Comparison of ENCODE assay signal across 8 cellular contexts in the genomic region with DNA sequence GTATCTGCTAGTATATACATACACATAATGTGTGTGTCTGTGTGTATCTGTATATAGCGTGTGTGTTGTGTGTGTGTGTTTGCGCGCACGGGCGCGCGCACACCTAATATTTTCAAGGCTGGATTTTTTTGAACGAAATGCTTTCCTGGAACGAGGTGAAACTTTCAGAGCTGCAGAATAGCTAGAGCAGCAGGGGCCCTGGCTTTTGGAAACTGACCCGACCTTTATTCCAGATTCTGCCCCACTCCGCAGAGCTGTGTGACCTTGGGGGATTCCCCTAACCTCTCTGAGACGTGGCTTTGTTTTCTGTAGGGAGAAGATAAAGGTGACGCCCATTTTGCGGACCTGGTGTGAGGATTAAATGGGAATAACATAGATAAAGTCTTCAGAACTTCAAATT. TPM values are rescaled to one million over a fixed set of nuclear protein-coding genes. Genes with fewer than 3 reads are reported as not detected.
DNase-seq lines count a peak whose midpoint lies in the region; ATAC-seq and TF ChIP-seq lines count a peak whose summit lies in the region.

No MANE protein-coding gene starts in this region.

- peak overlapping the region; percentile 34 to 89 (median 86) for H3K27ac ChIP-seq in heart right ventricle

- intact Hi-C loops in heart right ventricle (cut with DNase I) (loop anchor here in 3 of 10 donors (5.0 to 10.0 kb wide), 3 partner anchors 156 to 508 kb away; no protein-coding TSS in a partner anchor), sciatic nerve (cut with DNase I) (no loop called here)

- H3K9me3 ChIP-seq in heart right ventricle = no peaks in the 10 kb centered on the region

- TF ChIP-seq CTCF in heart right ventricle (IDR thresholded peaks at IDR 0.05) = no peak

- peak overlapping the region; percentile 95 for H3K27ac Mint-ChIP-seq in activated T-cell treated with anti-CD3 and anti-CD28 coated beads, Interleukin-2, amount 50 U/mL, for 24 hours

- H3K4me3 ChIP-seq in heart right ventricle = peak overlapping the region; percentile 54 to 81 (median 72)

- DNase-seq in activated T-cell treated with anti-CD3 and anti-CD28 coated beads, Interleukin-2, amount 50 U/mL, for 24 hours = no peak
- DNase-seq in activated T-cell treated with anti-CD3 and anti-CD28 coated beads for 4 hours = no peak
- peak; percentile 8 for DNase-seq in activated T-cell treated with anti-CD3 and anti-CD28 coated beads, Interleukin-2, amount 50 U/mL, for 4 hours
- no peak for DNase-seq in heart right ventricle
- DNase-seq in sciatic nerve (ENCODE audit: low spot score) = no peak
- DNase-seq in NCI-H2081 treated with DMSO at 0.1 percent for 48 hours (lab: John Stamatoyannopoulos, UW) = no peak

- no peaks in the 10 kb centered on the region for H3K27me3 Mint-ChIP-seq in activated T-cell treated with anti-CD3 and anti-CD28 coated beads, Interleukin-2, amount 50 U/mL, for 24 hours
- H3K27me3 Mint-ChIP-seq in activated T-cell treated with anti-CD3 and anti-CD28 coated beads, Interleukin-2, amount 50 U/mL, for 4 hours (ENCODE audit: low read depth) = no peaks in the 10 kb centered on the region

- ATAC-seq in HG03442 (IDR thresholded peaks at IDR 0.05; ENCODE audit: unreplicated experiment) (peak; percentile 25), heart right ventricle (peak in 6 of 8 donors; percentile 9 to 30 (median 22)), sciatic nerve (peak; percentile 27), HG03342 (IDR thresholded peaks at IDR 0.05; ENCODE audit: unreplicated experiment) (no peak)
- peak; percentile 17 to 28 for ATAC-seq in activated T-cell treated with anti-CD3 and anti-CD28 coated beads, Interleukin-2, amount 50 U/mL, for 4 hours

- peaks cover 26% of the 10 kb centered on the region for H3K4me1 Mint-ChIP-seq in activated T-cell treated with anti-CD3 and anti-CD28 coated beads, Interleukin-2, amount 50 U/mL, for 24 hours (ENCODE audit: low read depth)
- peaks cover 20% of the 10 kb centered on the region for H3K4me1 Mint-ChIP-seq in activated T-cell treated with anti-CD3 and anti-CD28 coated beads, Interleukin-2, amount 50 U/mL, for 4 hours (ENCODE audit: low read depth)

- H3K4me3 Mint-ChIP-seq in activated T-cell treated with anti-CD3 and anti-CD28 coated beads, Interleukin-2, amount 50 U/mL, for 24 hours = peak overlapping the region; percentile 96
- peak overlapping the region; percentile 94 for H3K4me3 Mint-ChIP-seq in activated T-cell treated with anti-CD3 and anti-CD28 coated beads, Interleukin-2, amount 50 U/mL, for 4 hours

- H3K36me3 Mint-ChIP-seq in activated T-cell treated with anti-CD3 and anti-CD28 coated beads, Interleukin-2, amount 50 U/mL, for 24 hours (ENCODE audit: low read depth) = peaks cover 27% of the 10 kb centered on the region
- H3K36me3 Mint-ChIP-seq in activated T-cell treated with anti-CD3 and anti-CD28 coated beads, Interleukin-2, amount 50 U/mL, for 4 hours (ENCODE audit: insufficient read depth) = peaks cover 2% of the 10 kb centered on the region

- 4 to 5% methylated on average over 14 of the region's 14 CpGs for WGBS in heart right ventricle, 2 donors

- no peaks in the 10 kb centered on the region for H3K9me3 Mint-ChIP-seq in activated T-cell treated with anti-CD3 and anti-CD28 coated beads, Interleukin-2, amount 50 U/mL, for 24 hours
- H3K9me3 Mint-ChIP-seq in activated T-cell treated with anti-CD3 and anti-CD28 coated beads, Interleukin-2, amount 50 U/mL, for 4 hours = no peaks in the 10 kb centered on the region

- no peaks in the 10 kb centered on the region for H3K27me3 ChIP-seq in heart right ventricle

- H3K36me3 ChIP-seq in heart right ventricle = no peaks in the 10 kb centered on the region

- peaks cover 0 to 27% (median 13%) of the 10 kb centered on the region in 9 donors for H3K4me1 ChIP-seq in heart right ventricle

RNA-seq across cellular contexts. Expression of a gene that starts 0.8 kb away (rescaled TPM):
- 10 to 100 TPM; 46.4 to 49.4 (median 46.7) TPM for total RNA-seq in activated T-cell treated with anti-CD3 and anti-CD28 coated beads, Interleukin-2, amount 50 U/mL, for 4 hours
- total RNA-seq in heart right ventricle = 10 to 100 TPM; 18.8 to 41.8 (median 36.8) TPM
- 10 to 100 TPM in 1 of 2 donors, 1 to 10 TPM in 1; 7.8 to 15.0 TPM for polyA plus RNA-seq in heart right ventricle
- total RNA-seq in sciatic nerve = 7.2 TPM

RNA-seq across cellular contexts. Expression of a gene that starts 22.4 kb away (rescaled TPM):
- not detected for total RNA-seq in activated T-cell treated with anti-CD3 and anti-CD28 coated beads, Interleukin-2, amount 50 U/mL, for 4 hours
- total RNA-seq in heart right ventricle (not detected), sciatic nerve (not detected)
- polyA plus RNA-seq in heart right ventricle = not detected
